ENCODE assay signal across 11 cellular contexts in genomic region chr14:68783408-68784297, GRCh38. TPM values are rescaled to one million over a fixed set of nuclear protein-coding genes. Genes with fewer than 3 reads are reported as not detected.
DNase-seq lines count a peak whose midpoint lies in the region; ATAC-seq and TF ChIP-seq lines count a peak whose summit lies in the region.
"Had no signal": no experiment of that assay in that cellular context is flagged by ENCODE, and none has a peak within 500 bp of the region (broad histone marks: within the 10 kb centered on the region; RNA-seq: fewer than 3 reads in every experiment).

No MANE protein-coding gene starts in this region.

- CTCF ChIA-PET in RWPE1 (lab: Yijun Ruan, JAX) = interaction anchor here (0.6 to 1.1 kb wide), 3 partner anchors 9 to 257 kb away, joined by 3 to 4 read pairs (median 3); no protein-coding TSS in a partner anchor

- 95 to 100% (median 98%) methylated on average over 2 to 3 of the region's 3 CpGs for WGBS in spleen, 5 donors

- peaks cover 0 to 24% (median 19%) of the 10 kb centered on the region in 6 donors for H3K36me3 ChIP-seq in spleen

- H3K9me3 ChIP-seq in spleen = no peaks in the 10 kb centered on the region

- H3K4me3 ChIP-seq in spleen = no peak overlapping the region

- peak; percentile 2 for DNase-seq in D341Med (ENCODE audit: low spot score)
- no peak for DNase-seq in RWPE1 (ENCODE audit: low spot score)
- peak; percentile 67 for DNase-seq in kidney glomerular epithelial cell (lab: John Stamatoyannopoulos, UW)
- DNase-seq in spleen = no peak
- DNase-seq in NCI-H748 (lab: John Stamatoyannopoulos, UW; ENCODE audit: unreplicated experiment) = no peak
- DNase-seq: activated CD4-positive, alpha-beta T cell treated with anti-CD3 and anti-CD28 coated beads for 48 hours; DMS153; NCI-H2227 treated with DMSO at 0.1 percent for 48 hours had no signal

- POLR2A ChIA-PET in RWPE1 (lab: Yijun Ruan, JAX; ENCODE audit: low non-redundant PET) = no interaction called here

- intact Hi-C loops in spleen (cut with DNase I; ENCODE audit: low total_unique reads) = no loop called here

- peak overlapping the region; percentile 94 for H3K27ac ChIP-seq in RWPE1
- H3K27ac ChIP-seq in spleen = peak overlapping the region; percentile 2 to 100 (median 100)

- ATAC-seq in GM18858 (IDR thresholded peaks at IDR 0.05; ENCODE audit: unreplicated experiment) (no peak), GM21390 (IDR thresholded peaks at IDR 0.05; ENCODE audit: unreplicated experiment) (no peak), GM21717 (IDR thresholded peaks at IDR 0.05; ENCODE audit: unreplicated experiment) (no peak)

- peaks cover 62 to 100% (median 85%) of the 10 kb centered on the region in 6 donors for H3K4me1 ChIP-seq in spleen

- TF ChIP-seq POLR2A in spleen (IDR thresholded peaks at IDR 0.05) = no peak

- H3K27me3 ChIP-seq in spleen (replicated peaks in 1 of 7) = no peaks in the 10 kb centered on the region

- no peak for TF ChIP-seq CTCF in RWPE1 (conservative IDR thresholded peaks at IDR 0.05; ENCODE audit: low read depth)
- TF ChIP-seq CTCF in spleen (IDR thresholded peaks at IDR 0.05 in 8 of 11, conservative IDR thresholded peaks at IDR 0.05 in 3 of 11) = no peak

RNA-seq across cellular contexts. Expression of gene ZFP36L1, which starts 9.2 kb away (rescaled TPM):
- 100 to 1,000 TPM; 274 to 443 (median 324) TPM for total RNA-seq in spleen
- polyA plus RNA-seq in spleen = 100 to 1,000 TPM in 1 of 3 donors, 10 to 100 TPM in 2; 65.7 to 106 (median 92.4) TPM

Comparison
In these comparisons a context has a peak if more than half of its experiments do, and no peak if none do; other contexts are left out.
1. DNase-seq: peak in D341Med (single experiment) and kidney glomerular epithelial cell (single experiment); none in RWPE1 (single experiment), spleen (single experiment) and NCI-H748 (single experiment).